In genomic region chr20:48926816-48927215, GRCh38 we compare ENCODE assay signal across 27 cellular contexts. TPM values are rescaled to one million over a fixed set of nuclear protein-coding genes. Genes with fewer than 3 reads are reported as not detected.
DNase-seq lines count a peak whose midpoint lies in the region; ATAC-seq, FAIRE-seq and TF ChIP-seq lines count a peak whose summit lies in the region.
"Had no signal": no experiment of that assay in that cellular context is flagged by ENCODE, and none has a peak within 500 bp of the region (broad histone marks: within the 10 kb centered on the region; RNA-seq: fewer than 3 reads in every experiment).

No MANE protein-coding gene starts in this region.

- peak overlapping the region; percentile 11 for H3K27ac Mint-ChIP-seq in nephron progenitor cell
- H3K27ac Mint-ChIP-seq: CD4-positive, alpha-beta T cell; GM23338; T-helper 17 cell had no signal

- peaks cover 21% of the 10 kb centered on the region for H3K4me1 Mint-ChIP-seq in nephron progenitor cell

- TF ChIP-seq CTCF in HepG2 (CRISPR knock-in tag; IDR thresholded peaks at IDR 0.05), result no peak
- TF ChIP-seq CTCF in right lobe of liver (IDR thresholded peaks at IDR 0.05), result no peak
- no peak for TF ChIP-seq CTCF in GM12878 (IDR thresholded peaks at IDR 0.05 in 2 of 3, conservative IDR thresholded peaks at IDR 0.05 in 1 of 3; ENCODE audit: control insufficient read depth in 2 of 3, extremely low read depth in 1 of 3, insufficient read depth in 1 of 3, low read depth in 3 of 3, low read length in 3 of 3)
- no peak for TF ChIP-seq CTCF in nephron progenitor cell (IDR thresholded peaks at IDR 0.05)

- FAIRE-seq in HepG2 (lab: Jason Lieb, UNC), result no peak
- FAIRE-seq in GM12878 (lab: Jason Lieb, UNC), result no peak
- FAIRE-seq: GM19239 had no signal

- SMC1A ChIA-PET in GM12878 (lab: Charles Lee; ENCODE audit: uncharacterized antibody, unreplicated experiment), result interaction anchor here (1.0 to 1.4 kb wide), 3 partner anchors 21 to 101 kb away, joined by 3 read pairs; no protein-coding TSS in a partner anchor

- TF ChIP-seq POLR2A in HepG2 (IDR thresholded peaks at IDR 0.05; ENCODE audit: insufficient read depth in 1 of 2, low read depth in 2 of 2, low read length in 2 of 2) (no peak), right lobe of liver (IDR thresholded peaks at IDR 0.05) (no peak), GM12878 (IDR thresholded peaks at IDR 0.05; ENCODE audit: low read depth, low read length) (no peak)

- intact Hi-C loops in HepG2 (cut with micrococcal nuclease; ENCODE audit: unreplicated experiment), result loop anchor here (10.0 kb wide), 1 partner anchor 552 kb away; no protein-coding TSS in a partner anchor
- intact Hi-C loops in right lobe of liver (cut with DNase I), result no loop called here
- intact Hi-C loops in GM12878 (cut with micrococcal nuclease; ENCODE audit: unreplicated experiment), result no loop called here

- BruUV-seq in HepG2 (replicated peaks; lab: Mats Ljungman, UMichigan) (no TSS peak), GM12878 (replicated peaks; lab: Mats Ljungman, UMichigan) (no TSS peak)

- no peak overlapping the region for H3K27ac ChIP-seq in HepG2 (ENCODE audit: extremely low read length, insufficient read depth, low read length)
- H3K27ac ChIP-seq in right lobe of liver, result no peak overlapping the region
- H3K27ac ChIP-seq in GM12878 (ENCODE audit: control insufficient read depth, insufficient read depth), result no peak overlapping the region
- H3K27ac ChIP-seq: cardiac muscle cell, Peyer's patch had no signal

- no peaks in the 10 kb centered on the region for H3K27me3 Mint-ChIP-seq in nephron progenitor cell (ENCODE audit: low read depth, poor library complexity)
- H3K27me3 Mint-ChIP-seq: CD4-positive, alpha-beta T cell; memory B cell; T-helper 17 cell had no signal

- H3K36me3 Mint-ChIP-seq in nephron progenitor cell (ENCODE audit: low read depth), result peaks cover 8% of the 10 kb centered on the region

- H3K79me2 ChIP-seq in HepG2 (ENCODE audit: insufficient read depth, low read length), result peaks cover 94% of the 10 kb centered on the region
- peaks cover 82% of the 10 kb centered on the region for H3K79me2 ChIP-seq in GM12878 (ENCODE audit: control insufficient read depth, insufficient read depth, low read length)

- CTCF ChIA-PET in HepG2 (lab: Yijun Ruan, JAX; ENCODE audit: low intra/inter-chr PET ratio, low total read pairs), result no interaction called here
- CTCF ChIA-PET in GM12878 (lab: Yijun Ruan, JAX), result interaction anchor here (0.7 to 1.2 kb wide), 2 partner anchors 98 to 269 kb away, joined by 3 read pairs; no protein-coding TSS in a partner anchor

- POLR2A ChIA-PET in HepG2 (lab: Yijun Ruan, JAX) (interaction anchor here (0.8 kb wide), 1 partner anchor 82 kb away, joined by 3 read pairs; no protein-coding TSS in a partner anchor), GM12878 (lab: Charles Lee) (interaction anchor here (0.5 to 1.1 kb wide), 4 partner anchors 69 to 180 kb away, joined by 3 to 4 read pairs (median 4); no protein-coding TSS in a partner anchor)

- ATAC-seq in HepG2 (no peak), right lobe of liver (no peak), GM12878 (no peak), GM18907 (IDR thresholded peaks at IDR 0.05; ENCODE audit: unreplicated experiment) (no peak), HG03280 (IDR thresholded peaks at IDR 0.05; ENCODE audit: unreplicated experiment) (no peak)
- ATAC-seq: GM23338, T-helper 17 cell had no signal

- H2AFZ ChIP-seq in HepG2 (ENCODE audit: low read length) (no peak overlapping the region), GM12878 (ENCODE audit: control insufficient read depth, low read depth, low read length) (no peak overlapping the region)
- H2AFZ ChIP-seq: GM23338 had no signal

- 95% methylated on average over 3 of the region's 3 CpGs for WGBS in HepG2 (ENCODE audit: low lambda C conversion rate)
- 79% methylated on average over 3 of the region's 3 CpGs for whole genome bisulfite sequencing in right lobe of liver (ENCODE audit: insufficient coverage, low coverage, low lambda C conversion rate, missing lambda C conversion rate)
- WGBS in GM12878 (ENCODE audit: insufficient coverage, insufficient replicate concordance, low lambda C conversion rate, missing lambda C conversion rate), result 63% methylated on average over 3 of the region's 3 CpGs

- RAD21 ChIA-PET in GM12878 (lab: Charles Lee; ENCODE audit: unreplicated experiment), result interaction anchor here (0.6 to 1.2 kb wide), 3 partner anchors 19 to 408 kb away, joined by 3 read pairs; no protein-coding TSS in a partner anchor

- peaks cover 4% of the 10 kb centered on the region for H3K9me3 Mint-ChIP-seq in nephron progenitor cell
- H3K9me3 Mint-ChIP-seq: CD4-positive, alpha-beta T cell; GM23338; memory B cell had no signal

- H4K20me1 ChIP-seq in HepG2 (ENCODE audit: insufficient read depth, low read length) (peaks cover 66% of the 10 kb centered on the region), GM12878 (ENCODE audit: control insufficient read depth, insufficient read depth) (0 out of 2 replicates have a peak, but pooled peaks cover 3% of the 10 kb centered on the region)

- TF ChIP-seq EP300 in HepG2 (IDR thresholded peaks at IDR 0.05; ENCODE audit: low read depth in 2 of 2, low read length in 2 of 2) (no peak), HepG2 (CRISPR knock-in tag; IDR thresholded peaks at IDR 0.05; ENCODE audit: borderline replicate concordance) (no peak), GM12878 (IDR thresholded peaks at IDR 0.05; ENCODE audit: borderline replicate concordance in 1 of 2, control insufficient read depth in 1 of 2, low read depth in 2 of 2, low read length in 2 of 2) (no peak)

- H3K27me3 ChIP-seq in HepG2 (ENCODE audit: control insufficient read depth in 1 of 2, insufficient read depth in 2 of 2, low read length in 2 of 2) (peaks cover 0 to 5% of the 10 kb centered on the region in 2 experiments; a peak in 1 of 5 replicates), right lobe of liver (no peaks in the 10 kb centered on the region), GM12878 (replicated peaks in 1 of 2; ENCODE audit: control insufficient read depth in 2 of 2, insufficient read depth in 2 of 2, low read length in 1 of 2) (no peaks in the 10 kb centered on the region)
- H3K27me3 ChIP-seq: cardiac muscle cell, Peyer's patch, sigmoid colon, testis had no signal

- H3K4me3 Mint-ChIP-seq in nephron progenitor cell, result no peak overlapping the region
- H3K4me3 Mint-ChIP-seq: CD4-positive, alpha-beta T cell; GM23338; memory B cell; T-helper 17 cell had no signal

- TF ChIP-seq RAD21 in HepG2 (CRISPR knock-in tag; IDR thresholded peaks at IDR 0.05) (no peak), GM12878 (IDR thresholded peaks at IDR 0.05; ENCODE audit: insufficient read depth, low read depth, low read length) (no peak)

- peaks cover 70% of the 10 kb centered on the region for H3K4me1 ChIP-seq in HepG2 (ENCODE audit: insufficient read depth, low read length)
- peaks cover 0 to 63% (median 26%) of the 10 kb centered on the region in 4 donors for H3K4me1 ChIP-seq in right lobe of liver
- H3K4me1 ChIP-seq in GM12878 (ENCODE audit: control insufficient read depth, insufficient read depth, low read length), result peaks cover 28% of the 10 kb centered on the region

- H3K9ac ChIP-seq in HepG2 (ENCODE audit: insufficient read depth, low read depth, low read length) (no peak overlapping the region), GM12878 (ENCODE audit: control insufficient read depth, insufficient read depth, low read length) (no peak overlapping the region)

- no peaks in the 10 kb centered on the region for H3K9me3 ChIP-seq in HepG2 (ENCODE audit: low read length)
- no peaks in the 10 kb centered on the region for H3K9me3 ChIP-seq in right lobe of liver
- H3K9me3 ChIP-seq in GM12878 (replicated peaks; ENCODE audit: control insufficient read depth, insufficient read depth, low read length), result no peaks in the 10 kb centered on the region
- H3K9me3 ChIP-seq: Peyer's patch, sigmoid colon, testis had no signal

- no peak overlapping the region for H3K4me2 ChIP-seq in HepG2 (ENCODE audit: low read depth, low read length)
- H3K4me2 ChIP-seq in GM12878 (ENCODE audit: control insufficient read depth, insufficient read depth), result peak overlapping the region; percentile 87
- H3K4me2 ChIP-seq: GM23338 had no signal

- no peak for DNase-seq in HepG2 (ENCODE audit: low spot score)
- DNase-seq in right lobe of liver, result no peak
- DNase-seq in GM12878 (ENCODE audit: low read depth, low spot score), result no peak
- DNase-seq in nephron progenitor cell, result no peak
- no peak for DNase-seq in inferior parietal cortex (ENCODE audit: extremely low spot score)
- no peak for DNase-seq in NCI-H82 treated with DMSO at 0.1 percent for 48 hours (lab: John Stamatoyannopoulos, UW; ENCODE audit: unreplicated experiment)
- DNase-seq: activated effector memory CD4-positive, alpha-beta T cell treated with anti-CD3 and anti-CD28 coated beads, Interleukin-2, amount 50 U/mL, for 16 hours; amniotic stem cell; CD4-positive, alpha-beta T cell; DMS 273 treated with DMSO at 0.1 percent for 48 hours; effector CD4-positive, alpha-beta T cell; foreskin melanocyte; GDM1; kidney glomerular epithelial cell; NCI-H1048; NCI-H2029; NCI-H226; Peyer's patch; sigmoid colon; T-helper 17 cell; testis had no signal

- H3K4me3 ChIP-seq in HepG2 (replicated peaks in 1 of 3; ENCODE audit: insufficient read depth in 1 of 3, low read depth in 2 of 3, low read length in 3 of 3), result no peak overlapping the region
- no peak overlapping the region for H3K4me3 ChIP-seq in right lobe of liver
- H3K4me3 ChIP-seq in GM12878, result peak overlapping the region; percentile 21; the same call in 1 of the 2 replicates
- H3K4me3 ChIP-seq: cardiac muscle cell, GM23338, Peyer's patch, sigmoid colon, testis had no signal

- H3K36me3 ChIP-seq in HepG2 (replicated peaks in 1 of 2; ENCODE audit: control insufficient read depth in 1 of 2, insufficient read depth in 2 of 2, low read length in 2 of 2) (peaks cover 3 to 7% of the 10 kb centered on the region in 2 experiments; a peak in 3 of 5 replicates), right lobe of liver (no peaks in the 10 kb centered on the region), GM12878 (ENCODE audit: control insufficient read depth in 2 of 2, insufficient read depth in 2 of 2, low read length in 1 of 2) (peaks cover 0 to 4% of the 10 kb centered on the region in 2 experiments; a peak in 1 of 4 replicates)
- H3K36me3 ChIP-seq: cardiac muscle cell, Peyer's patch, sigmoid colon had no signal

- in situ Hi-C loops in HepG2 (cut with HindIII; ENCODE audit: extremely low pct_ligation_motif_present, low pct_unique_long_range_greater_than_20kb) (no loop called here), GM12878 (cut with MboI) (no loop called here)

RNA-seq across cellular contexts. Expression of gene ARFGEF2, which starts 5.3 kb away (rescaled TPM):
- total RNA-seq in HepG2 (2016; rRNA removed; fragmentation: Illumina TruSeq; extraction: Trizol) (60.8 and 89.4 TPM in 2 replicates), right lobe of liver (10 to 100 TPM; 23.4 to 30.0 (median 26.9) TPM), GM12878 (2014; rRNA removed) (23.3 and 25.8 TPM in 2 replicates), GM12878 (2014; rRNA removed; fragmentation: Illumina TruSeq; extraction: Trizol) (23.8 and 24.9 TPM in 2 replicates), GM12878 (2021) (23.0 and 24.1 TPM in 2 replicates)
- 12.9 and 14.8 TPM in 2 replicates for total RNA-seq in HepG2 (2016; cell fraction: cytosol; rRNA removed; fragmentation: Illumina TruSeq; extraction: Trizol; ENCODE audit: low read depth)
- 57.7 and 87.7 TPM in 2 replicates for total RNA-seq in HepG2 (2016; cell fraction: insoluble cytoplasmic fraction; rRNA removed; fragmentation: Illumina TruSeq; extraction: Trizol)
- 22.8 and 23.2 TPM in 2 replicates for total RNA-seq in HepG2 (2016; cell fraction: membrane; rRNA removed; fragmentation: Illumina TruSeq; extraction: Trizol)
- 61.8 and 69.9 TPM in 2 replicates for total RNA-seq in HepG2 (2016; cell fraction: nucleus; rRNA removed; fragmentation: Illumina TruSeq; extraction: Trizol)
- polyA plus RNA-seq in HepG2 (2011; rRNA removed) (44.0 and 44.6 TPM in 2 replicates), GM12878 (2011; rRNA removed) (20.7 and 22.7 TPM in 2 replicates), GM12878 (2014; fragmentation: Illumina TruSeq; extraction: Trizol) (20.6 and 23.0 TPM in 2 replicates), GM12878 (2014; fragmentation: Nextera tagmentation; extraction: Ambion mirVana) (1 to 10 TPM; 5.2 to 5.8 TPM), GM12878 (2014; rRNA removed) (13.8 and 14.9 TPM in 2 replicates), GM12878 (2016; fragmentation: Nextera tagmentation; extraction: Ambion mirVana) (10 to 100 TPM; 11.6 to 14.0 TPM)
- 26.6 and 34.6 TPM in 2 replicates for polyA plus RNA-seq in HepG2 (2011; cell fraction: cytosol; rRNA removed)
- polyA plus RNA-seq in HepG2 (2011; cell fraction: nucleus; rRNA removed), result 49.9 and 56.4 TPM in 2 replicates
- polyA plus RNA-seq in HepG2 (2012), result 42.2 and 43.8 TPM in 2 replicates
- 1.1 TPM in 2 replicates for polyA plus RNA-seq in HepG2 (2016; cell fraction: cytosol; fragmentation: Illumina TruSeq; extraction: Trizol; ENCODE audit: low read depth)
- 38.0 and 39.6 TPM in 2 replicates for polyA plus RNA-seq in HepG2 (2016; cell fraction: insoluble cytoplasmic fraction; fragmentation: Illumina TruSeq; extraction: Trizol; ENCODE audit: low read depth)
- 3.0 and 3.5 TPM in 2 replicates for polyA plus RNA-seq in HepG2 (2016; cell fraction: membrane; fragmentation: Illumina TruSeq; extraction: Trizol; ENCODE audit: low read depth)
- 60.6 and 68.6 TPM in 2 replicates for polyA plus RNA-seq in HepG2 (2016; cell fraction: nucleus; fragmentation: Illumina TruSeq; extraction: Trizol; ENCODE audit: insufficient read depth, low read depth)
- 69.3 and 130 TPM in 2 replicates for polyA minus RNA-seq in HepG2 (2011; rRNA and poly(A)+ RNA removed; ENCODE audit: low replicate concordance)
- polyA minus RNA-seq in HepG2 (2011; cell fraction: cytosol; rRNA and poly(A)+ RNA removed), result 69.6 and 83.1 TPM in 2 replicates
- 96.2 and 117 TPM in 2 replicates for polyA minus RNA-seq in HepG2 (2011; cell fraction: nucleus; rRNA and poly(A)+ RNA removed)
- 72.3 and 79.2 TPM in 2 replicates for total RNA-seq in GM12878 (2013; cell fraction: nucleolus; rRNA removed)
- 7.9 TPM for polyA plus RNA-seq in GM12878 (2011; ENCODE audit: low read depth)
- 13.7 and 15.1 TPM in 2 replicates for polyA plus RNA-seq in GM12878 (2011; cell fraction: cytosol; rRNA removed)
- 23.5 and 26.3 TPM in 2 replicates for polyA plus RNA-seq in GM12878 (2011; cell fraction: nucleus; rRNA removed)
- 11.5 and 13.5 TPM in 2 replicates for polyA plus RNA-seq in GM12878 (2012)
- polyA minus RNA-seq in GM12878 (2011; rRNA and poly(A)+ RNA removed), result 48.0 and 50.4 TPM in 2 replicates
- 12.6 and 17.2 TPM in 2 replicates for polyA minus RNA-seq in GM12878 (2011; cell fraction: cytosol; rRNA and poly(A)+ RNA removed)
- polyA minus RNA-seq in GM12878 (2011; cell fraction: nucleus; rRNA and poly(A)+ RNA removed), result 17.8 and 23.9 TPM in 2 replicates

Comparison
In these comparisons a context has a peak if more than half of its experiments do, and no peak if none do; other contexts are left out.
1. Of the 75 proteins assayed by ChIP-seq in both HepG2 and GM12878: peak only in HepG2: TARDBP; only in GM12878: none; in both: none; in neither: 74.